ENCODE assay signal across 8 cellular contexts in the genomic region with DNA sequence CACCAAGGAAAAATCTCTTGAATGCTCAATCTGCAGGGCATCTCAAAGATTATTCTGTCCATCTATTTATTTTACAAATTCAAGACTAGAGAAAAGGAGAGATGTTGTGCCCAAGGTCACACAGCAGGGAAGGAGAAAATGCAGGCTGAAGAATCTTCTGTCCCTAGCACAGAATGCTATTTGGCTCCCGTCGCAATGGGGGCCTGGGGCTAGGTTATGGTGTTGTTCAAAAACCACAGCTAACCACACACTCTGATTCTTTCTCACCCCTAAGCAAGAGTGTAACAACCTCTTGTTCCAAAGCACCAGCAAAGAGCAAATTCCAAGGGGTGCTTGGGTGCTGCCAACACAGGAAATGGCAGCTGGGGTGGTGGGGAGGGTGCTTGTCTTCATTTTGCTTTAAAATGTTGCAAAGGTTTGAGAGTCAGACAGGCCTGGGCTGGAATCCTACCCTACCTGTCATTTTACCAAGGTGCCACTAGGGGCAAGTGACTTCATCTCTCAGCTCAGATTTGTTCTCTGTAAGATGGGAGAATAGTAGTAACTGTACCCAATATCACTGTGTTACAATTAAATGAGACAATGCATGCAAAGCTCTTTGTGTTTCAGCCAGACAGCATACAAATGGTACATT.
A peak's percentile ranks its signal among the peaks of the same experiment; 100 is the strongest.
DNase-seq lines count a peak whose midpoint lies in the region; ATAC-seq and TF ChIP-seq lines count a peak whose summit lies in the region.

No MANE protein-coding gene starts in this region.

- peak; percentile 64 for ATAC-seq in GM21737 (IDR thresholded peaks at IDR 0.05; ENCODE audit: unreplicated experiment)
- no peak for ATAC-seq in natural killer cell treated with Interleukin-12 subunit alpha and Interleukin-12 subunit beta and Interleukin-15 and Interleukin-18, amount 100 ng/mL, for 72 hours

- no peaks in the 10 kb centered on the region for H3K36me3 Mint-ChIP-seq in natural killer cell treated with Interleukin-12 subunit alpha and Interleukin-12 subunit beta and Interleukin-15 and Interleukin-18, amount 100 ng/mL, for 72 hours
- no peaks in the 10 kb centered on the region for H3K36me3 Mint-ChIP-seq in immature natural killer cell

- TF ChIP-seq CTCF in GM12875 (IDR thresholded peaks at IDR 0.05; ENCODE audit: borderline replicate concordance, insufficient read depth, low read depth, low read length) (peak; percentile 68), epithelial cell of esophagus (IDR thresholded peaks at IDR 0.05; ENCODE audit: insufficient read depth, low read depth, low read length, missing control alignments) (peak; percentile 68), spleen (IDR thresholded peaks at IDR 0.05 in 8 of 11, conservative IDR thresholded peaks at IDR 0.05 in 3 of 11) (peak in 7 of 11 experiments; percentile 16 to 54 (median 41))

- no peaks in the 10 kb centered on the region for H3K4me1 Mint-ChIP-seq in natural killer cell treated with Interleukin-12 subunit alpha and Interleukin-12 subunit beta and Interleukin-15 and Interleukin-18, amount 100 ng/mL, for 72 hours (ENCODE audit: low read depth in 2 of 2)
- H3K4me1 Mint-ChIP-seq in immature natural killer cell: no peaks in the 10 kb centered on the region

- peaks cover 9% of the 10 kb centered on the region for H3K9me3 Mint-ChIP-seq in natural killer cell treated with Interleukin-12 subunit alpha and Interleukin-12 subunit beta and Interleukin-15 and Interleukin-18, amount 100 ng/mL, for 72 hours
- peaks cover 0 to 17% (median 4%) of the 10 kb centered on the region in 6 donors for H3K9me3 Mint-ChIP-seq in immature natural killer cell

- H3K36me3 ChIP-seq in spleen: no peaks in the 10 kb centered on the region

- H3K4me3 Mint-ChIP-seq in natural killer cell treated with Interleukin-12 subunit alpha and Interleukin-12 subunit beta and Interleukin-15 and Interleukin-18, amount 100 ng/mL, for 72 hours: no peak overlapping the region
- H3K4me3 Mint-ChIP-seq in immature natural killer cell: no peak overlapping the region

- H3K4me1 ChIP-seq in spleen: no peaks in the 10 kb centered on the region

- H3K27ac Mint-ChIP-seq in natural killer cell treated with Interleukin-12 subunit alpha and Interleukin-12 subunit beta and Interleukin-15 and Interleukin-18, amount 100 ng/mL, for 72 hours: no peak overlapping the region
- no peak overlapping the region for H3K27ac Mint-ChIP-seq in immature natural killer cell

- no peaks in the 10 kb centered on the region for H3K9me3 ChIP-seq in spleen

- H3K27ac ChIP-seq in spleen: no peak overlapping the region

- no peaks in the 10 kb centered on the region for H3K27me3 ChIP-seq in spleen (replicated peaks in 1 of 7)

- H3K27me3 Mint-ChIP-seq in natural killer cell treated with Interleukin-12 subunit alpha and Interleukin-12 subunit beta and Interleukin-15 and Interleukin-18, amount 100 ng/mL, for 72 hours: no peaks in the 10 kb centered on the region
- H3K27me3 Mint-ChIP-seq in immature natural killer cell (ENCODE audit: low read depth in 3 of 3): no peaks in the 10 kb centered on the region

- H3K4me3 ChIP-seq in GM12875 (ENCODE audit: low read depth, low read length) (no peak overlapping the region), epithelial cell of esophagus (ENCODE audit: low read length) (no peak overlapping the region), spleen (no peak overlapping the region)

- DNase-seq in Kasumi-1 (lab: John Stamatoyannopoulos, UW): peak; percentile 19 to 49
- peak; percentile 46 for DNase-seq in epithelial cell of esophagus (ENCODE audit: low read depth)
- no peak for DNase-seq in spleen
- no peak for DNase-seq in natural killer cell treated with Interleukin-12 subunit alpha and Interleukin-12 subunit beta and Interleukin-15 and Interleukin-18, amount 100 ng/mL, for 72 hours (ENCODE audit: low spot score)
- no peak for DNase-seq in immature natural killer cell
- no peak for DNase-seq in NCI-H1417 treated with DMSO at 0.1 percent for 48 hours (lab: John Stamatoyannopoulos, UW)

- intact Hi-C loops in spleen (cut with DNase I; ENCODE audit: low total_unique reads): no loop called here

- TF ChIP-seq POLR2A in spleen (IDR thresholded peaks at IDR 0.05): no peak

- WGBS in spleen, 5 donors: 92 to 100% (median 95%) methylated on average over 2 of the region's 2 CpGs

Comparison
In these comparisons a context has a peak if more than half of its experiments do, and no peak if none do; other contexts are left out.
1. DNase-seq: peak in Kasumi-1 (2 of 2) and epithelial cell of esophagus (single experiment); none in spleen (single experiment), natural killer cell treated with Interleukin-12 subunit alpha and Interleukin-12 subunit beta and Interleukin-15 and Interleukin-18, amount 100 ng/mL, for 72 hours (single experiment), immature natural killer cell (0 of 3) and NCI-H1417 treated with DMSO at 0.1 percent for 48 hours (single experiment).
2. Peak in every context shown above with its lines, with median percentiles within 50 percentile points of each other: CTCF ChIP-seq.